Comparison of ENCODE assay signal across 22 cellular contexts in genomic region chr7:127726481-127726880, GRCh38.
"Had no signal": no experiment of that assay in that cellular context is flagged by ENCODE, and none has a peak within 500 bp of the region (broad histone marks: within the 10 kb centered on the region; RNA-seq: fewer than 3 reads in every experiment).

No MANE protein-coding gene starts in this region.

- H3K4me3 ChIP-seq: adrenal gland, coronary artery, tibial artery had no signal

- H3K4me3 Mint-ChIP-seq: activated B cell treated with CpG ODN at 0.5 μM for 24 hours; activated naive CD8-positive, alpha-beta T cell; activated T-cell treated with anti-CD3 and anti-CD28 coated beads, Interleukin-2, amount 50 U/mL, for 4 hours; central memory CD8-positive, alpha-beta T cell; nephron had no signal

- H3K4me1 ChIP-seq: adrenal gland, foreskin keratinocyte, tibial artery had no signal

- H3K27me3 ChIP-seq: adrenal gland, foreskin keratinocyte, tibial artery had no signal

- H3K4me1 Mint-ChIP-seq: activated B cell treated with CpG ODN at 0.5 μM for 24 hours, nephron had no signal

- H3K27me3 Mint-ChIP-seq: activated B cell treated with CpG ODN at 0.5 μM for 24 hours; activated naive CD8-positive, alpha-beta T cell; central memory CD8-positive, alpha-beta T cell had no signal

- ATAC-seq: activated T-cell treated with anti-CD3 and anti-CD28 coated beads, Interleukin-2, amount 50 U/mL, for 4 hours; foreskin keratinocyte; left ventricle myocardium superior; right cardiac atrium; stimulated activated naive CD8-positive, alpha-beta T cell treated with anti-CD3 and anti-CD28 coated beads, Interleukin-15, Interleukin-2, amounts not matched to agents 100 U/mL and 50 U/mL, for 24 hours had no signal

- H3K9ac ChIP-seq: parathyroid adenoma had no signal

- H3K9me3 ChIP-seq: adrenal gland, tibial artery had no signal

- H3K27ac Mint-ChIP-seq: activated B cell treated with CpG ODN at 0.5 μM for 24 hours; activated naive CD8-positive, alpha-beta T cell; activated T-helper 2 cell treated with anti-CD3 and anti-CD28 coated beads, Interferon-gamma antibody, Interleukin-2, Interleukin-4, amounts not matched to agents 10 μg/mL and 5 μg/mL and 100 μg/mL, durations not matched to agents 14 hours and 24 hours and 36 hours; nephron had no signal

- H3K27ac ChIP-seq: adrenal gland, coronary artery, foreskin keratinocyte, parathyroid adenoma, tibial artery had no signal

- H3K9me3 Mint-ChIP-seq: activated B cell treated with CpG ODN at 0.5 μM for 24 hours; activated T-cell treated with anti-CD3 and anti-CD28 coated beads, Interleukin-2, amount 50 U/mL, for 4 hours; activated T-helper 2 cell treated with anti-CD3 and anti-CD28 coated beads, Interferon-gamma antibody, Interleukin-2, Interleukin-4, amounts not matched to agents 10 μg/mL and 5 μg/mL and 100 μg/mL, durations not matched to agents 14 hours and 24 hours and 36 hours; central memory CD8-positive, alpha-beta T cell; nephron had no signal

- DNase-seq: activated B cell treated with CpG ODN at 0.5 μM for 24 hours; activated CD4-positive, alpha-beta T cell treated with anti-CD3 and anti-CD28 coated beads for 4 hours; activated CD4-positive, alpha-beta T cell treated with anti-CD3 and anti-CD28 coated beads, Interleukin-2, amount 50 U/mL, for 48 hours; activated CD8-positive, alpha-beta memory T cell treated with anti-CD3 and anti-CD28 coated beads, Interleukin-2, amount 50 U/mL, for 48 hours; activated naive CD4-positive, alpha-beta T cell; activated T-cell treated with anti-CD3 and anti-CD28 coated beads, Interleukin-2, amount 50 U/mL, for 4 hours; adrenal gland; foreskin keratinocyte; left ventricle myocardium superior; nucleus accumbens; right cardiac atrium; stimulated activated CD4-positive, alpha-beta T cell treated with anti-CD3 and anti-CD28 coated beads, Interleukin-4, amount 100 ng/mL, for 24 hours; stimulated activated naive CD8-positive, alpha-beta T cell treated with anti-CD3 and anti-CD28 coated beads, Interleukin-15, Interleukin-2, amounts not matched to agents 100 U/mL and 50 U/mL, for 24 hours; T-helper 1 cell; T-helper 9 cell; tibial artery had no signal
